In genomic region chr10:106711313-106711906, GRCh38 we compare ENCODE assay signal across 8 cellular contexts.
A peak's percentile ranks its signal among the peaks of the same experiment; 100 is the strongest.
DNase-seq lines count a peak whose midpoint lies in the region; ATAC-seq, FAIRE-seq and TF ChIP-seq lines count a peak whose summit lies in the region.

No MANE protein-coding gene starts in this region.

- H3K36me3 ChIP-seq in DOHH2 (ENCODE audit: control insufficient read depth, low read length) = no peaks in the 10 kb centered on the region
- no peaks in the 10 kb centered on the region for H3K36me3 ChIP-seq in naive thymus-derived CD4-positive, alpha-beta T cell (ENCODE audit: control insufficient read depth in 2 of 3, insufficient read depth in 3 of 3, low read length in 3 of 3)

- peaks cover 0 to 5% (median 0%) of the 10 kb centered on the region in 7 donors for H3K4me1 Mint-ChIP-seq in naive thymus-derived CD4-positive, alpha-beta T cell

- H3K4me1 ChIP-seq in DOHH2 (ENCODE audit: control insufficient read depth, low read length) = no peaks in the 10 kb centered on the region
- H3K4me1 ChIP-seq in naive thymus-derived CD4-positive, alpha-beta T cell (ENCODE audit: control insufficient read depth in 2 of 2, insufficient read depth in 2 of 2, low read length in 2 of 2) = no peaks in the 10 kb centered on the region

- H3K4me3 Mint-ChIP-seq in naive thymus-derived CD4-positive, alpha-beta T cell = no peak overlapping the region

- TF ChIP-seq CTCF in DOHH2 (IDR thresholded peaks at IDR 0.05; ENCODE audit: low read depth, low read length, poor library complexity, severe bottlenecking) = peak; percentile 92
- TF ChIP-seq CTCF in choroid plexus epithelial cell (conservative IDR thresholded peaks at IDR 0.05; ENCODE audit: low read depth, low read length) = peak; percentile 74

- no peaks in the 10 kb centered on the region for H3K36me3 Mint-ChIP-seq in naive thymus-derived CD4-positive, alpha-beta T cell

- no peaks in the 10 kb centered on the region for H3K9me3 ChIP-seq in DOHH2 (ENCODE audit: control insufficient read depth, insufficient read depth, low read length)
- H3K9me3 ChIP-seq in naive thymus-derived CD4-positive, alpha-beta T cell (ENCODE audit: control insufficient read depth in 2 of 3, low read length in 3 of 3) = no peaks in the 10 kb centered on the region

- H3K4me3 ChIP-seq in DOHH2 (ENCODE audit: low read length) (no peak overlapping the region), choroid plexus epithelial cell (ENCODE audit: low read depth, low read length) (no peak overlapping the region)
- H3K4me3 ChIP-seq in naive thymus-derived CD4-positive, alpha-beta T cell (ENCODE audit: low read length) = no peak overlapping the region

- intact Hi-C loops in naive thymus-derived CD4-positive, alpha-beta T cell (cut with micrococcal nuclease) = no loop called here

- CTCF ChIA-PET in naive thymus-derived CD4-positive, alpha-beta T cell (lab: Charles Lee) = no interaction called here

- peak; percentile 52 for ATAC-seq in GM19328 (IDR thresholded peaks at IDR 0.05; ENCODE audit: unreplicated experiment)
- ATAC-seq in HG03135 (IDR thresholded peaks at IDR 0.05; ENCODE audit: unreplicated experiment) = peak; percentile 69
- peak; percentile 40 for ATAC-seq in naive thymus-derived CD4-positive, alpha-beta T cell

- no peak for FAIRE-seq in RCC 7860 (lab: Jason Lieb, UNC)

- POLR2A ChIA-PET in naive thymus-derived CD4-positive, alpha-beta T cell (lab: Charles Lee) = no interaction called here

- H3K27ac ChIP-seq in DOHH2 (ENCODE audit: low read depth, low read length) = no peak overlapping the region
- no peak overlapping the region for H3K27ac ChIP-seq in naive thymus-derived CD4-positive, alpha-beta T cell (ENCODE audit: low read depth, low read length)

- no peaks in the 10 kb centered on the region for H3F3A ChIP-seq in DOHH2 (ENCODE audit: control insufficient read depth, insufficient read depth)

- no peaks in the 10 kb centered on the region for H3K27me3 ChIP-seq in DOHH2 (ENCODE audit: control insufficient read depth, low read length)
- H3K27me3 ChIP-seq in naive thymus-derived CD4-positive, alpha-beta T cell (ENCODE audit: control insufficient read depth in 2 of 2, insufficient read depth in 2 of 2, low read length in 2 of 2) = no peaks in the 10 kb centered on the region

- H3K9me3 Mint-ChIP-seq in naive thymus-derived CD4-positive, alpha-beta T cell = peaks cover 0 to 9% (median 3%) of the 10 kb centered on the region in 11 donors

- no peaks in the 10 kb centered on the region for H3K9me2 ChIP-seq in DOHH2 (replicated peaks; ENCODE audit: control insufficient read depth, low read length)

- H3K27ac Mint-ChIP-seq in naive thymus-derived CD4-positive, alpha-beta T cell = no peak overlapping the region

- no peak overlapping the region for H3K4me2 ChIP-seq in DOHH2 (ENCODE audit: low read length)

- H3K27me3 Mint-ChIP-seq in naive thymus-derived CD4-positive, alpha-beta T cell = peaks cover 0 to 7% (median 3%) of the 10 kb centered on the region in 5 donors

- H3K79me2 ChIP-seq in DOHH2 (ENCODE audit: control insufficient read depth, low read length) = no peaks in the 10 kb centered on the region

- DNase-seq in RCC 7860 (ENCODE audit: low spot score) (peak; percentile 24), choroid plexus epithelial cell (ENCODE audit: low read depth) (peak; percentile 35), NCI-H2227 (lab: John Stamatoyannopoulos, UW; ENCODE audit: unreplicated experiment) (no peak)
- DNase-seq in naive thymus-derived CD4-positive, alpha-beta T cell = peak in 1 of 9 donors; percentile 31
- no peak for DNase-seq in stimulated activated naive CD4-positive, alpha-beta T cell (lab: John Stamatoyannopoulos, UW)

- H4K20me1 ChIP-seq in DOHH2 (ENCODE audit: control insufficient read depth, insufficient read depth, low read depth, low read length) = no peaks in the 10 kb centered on the region

Comparison
In these comparisons a context has a peak if more than half of its experiments do, and no peak if none do; other contexts are left out.
1. DNase-seq: peak in RCC 7860 (single experiment) and choroid plexus epithelial cell (single experiment); none in NCI-H2227 (single experiment) and stimulated activated naive CD4-positive, alpha-beta T cell (0 of 6).
2. Peak in every context shown above with its lines, with median percentiles within 50 percentile points of each other: ATAC-seq.